In the genomic region with DNA sequence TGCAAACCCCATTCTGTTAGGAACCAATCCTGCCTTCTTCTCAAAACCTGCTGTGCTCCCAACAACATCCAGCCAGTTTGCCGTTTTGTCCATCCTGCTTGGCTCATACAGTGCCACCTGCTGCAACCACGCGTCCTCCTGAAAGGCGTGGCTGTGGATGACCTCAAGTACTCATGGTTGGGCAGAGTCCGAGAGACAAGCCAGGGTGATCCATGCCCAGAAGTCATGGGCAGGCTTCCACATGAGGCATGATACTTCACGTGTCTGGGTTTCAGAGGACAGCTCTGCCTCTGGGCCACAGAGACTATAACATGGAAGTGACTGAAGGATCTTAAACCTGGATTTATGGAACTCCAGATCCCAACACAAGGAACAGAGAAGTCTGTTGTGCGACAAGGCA, we compare ENCODE assay signal across 22 cellular contexts. TPM values are rescaled to one million over a fixed set of nuclear protein-coding genes. Genes with fewer than 3 reads are reported as not detected.
DNase-seq lines count a peak whose midpoint lies in the region; ATAC-seq, FAIRE-seq and TF ChIP-seq lines count a peak whose summit lies in the region.
"Had no signal": no experiment of that assay in that cellular context is flagged by ENCODE, and none has a peak within 500 bp of the region (broad histone marks: within the 10 kb centered on the region; RNA-seq: fewer than 3 reads in every experiment).

No MANE protein-coding gene starts in this region.

- H3K9me3 ChIP-seq in MG63 (no peaks in the 10 kb centered on the region), H1 (ENCODE audit: insufficient read depth in 2 of 2, low read depth in 1 of 2, low read length in 1 of 2) (no peaks in the 10 kb centered on the region), gastrocnemius medialis (no peaks in the 10 kb centered on the region), GM23248 (ENCODE audit: low read depth) (no peaks in the 10 kb centered on the region)
- H3K9me3 ChIP-seq: BLaER1 had no signal

- TF ChIP-seq RAD21 in H1 (IDR thresholded peaks at IDR 0.05 in 1 of 2, conservative IDR thresholded peaks at IDR 0.05 in 1 of 2; ENCODE audit: low read depth in 2 of 2, low read length in 2 of 2), result no peak

- peak; percentile 72 for DNase-seq in MG63
- DNase-seq in H1 (ENCODE audit: low read depth in 1 of 2, low spot score in 2 of 2), result no peak
- DNase-seq in left lobe of liver (ENCODE audit: low spot score), result peak; percentile 96
- peak; percentile 95 to 98 for DNase-seq in gastrocnemius medialis
- DNase-seq in GM23248, result no peak
- no peak for DNase-seq in CD14-positive monocyte (ENCODE audit: low spot score)
- DNase-seq: activated CD4-positive, alpha-beta T cell treated with anti-CD3 and anti-CD28 coated beads for 36 hours; activated naive CD8-positive, alpha-beta T cell treated with anti-CD3 and anti-CD28 coated beads, Interleukin-2, amount 50 U/mL, for 24 hours; dermis blood vessel endothelial cell; hippocampal formation; MM.1S; NCI-H146; NCI-H2171 treated with DMSO at 0.1 percent for 48 hours; NCI-H526 treated with DMSO at 0.1 percent for 48 hours; nephron progenitor cell; stimulated activated CD4-positive, alpha-beta T cell treated with anti-CD3 and anti-CD28 coated beads, Interleukin-4, amount 100 ng/mL, for 4 hours had no signal

- H4K91ac ChIP-seq in H1 (replicated peaks; ENCODE audit: insufficient read length, low read length), result no peak overlapping the region

- H3K79me1 ChIP-seq in H1 (ENCODE audit: low read depth, low read length), result peaks cover 24% of the 10 kb centered on the region

- no peak overlapping the region for H2AK5ac ChIP-seq in H1 (ENCODE audit: low read depth, low read length)

- H3K9me3 Mint-ChIP-seq in CD14-positive monocyte, result no peaks in the 10 kb centered on the region
- H3K9me3 Mint-ChIP-seq: activated naive CD8-positive, alpha-beta T cell treated with anti-CD3 and anti-CD28 coated beads, Interleukin-2, amount 50 U/mL, for 24 hours; memory B cell; nephron progenitor cell had no signal

- H3K27me3 Mint-ChIP-seq in CD14-positive monocyte (ENCODE audit: low read depth in 3 of 3), result peaks cover 0 to 2% (median 0%) of the 10 kb centered on the region in 3 donors
- H3K27me3 Mint-ChIP-seq: activated CD4-positive, alpha-beta T cell treated with anti-CD3 and anti-CD28 coated beads for 36 hours; activated naive CD8-positive, alpha-beta T cell treated with anti-CD3 and anti-CD28 coated beads, Interleukin-2, amount 50 U/mL, for 24 hours; memory B cell had no signal

- H2BK15ac ChIP-seq in H1 (ENCODE audit: low read length), result no peak overlapping the region

- no peaks in the 10 kb centered on the region for H3K9me2 ChIP-seq in GM23248 (ENCODE audit: insufficient read depth)

- no peak for TF ChIP-seq EP300 in H1 (IDR thresholded peaks at IDR 0.05; ENCODE audit: borderline replicate concordance in 1 of 2, low read depth in 2 of 2, low read length in 2 of 2)

- CTCF ChIA-PET in H1 (lab: Charles Lee; ENCODE audit: partially characterized antibody), result interaction anchor here (1.3 to 20.3 kb wide), 2 partner anchors 10 to 47 kb away, joined by 3 to 434 read pairs; no protein-coding TSS in a partner anchor

- peaks cover 64% of the 10 kb centered on the region for H3K36me3 ChIP-seq in MG63
- peaks cover 8 to 63% (median 26%) of the 10 kb centered on the region in 4 experiments; a peak in 6 of 8 replicates for H3K36me3 ChIP-seq in H1 (ENCODE audit: control insufficient read depth in 2 of 4, insufficient read depth in 4 of 4, low read length in 3 of 4)
- H3K36me3 ChIP-seq in gastrocnemius medialis, result peaks cover 0 to 39% of the 10 kb centered on the region in 2 donors
- peaks cover 47% of the 10 kb centered on the region for H3K36me3 ChIP-seq in GM23248 (ENCODE audit: low read depth)

- TF ChIP-seq POLR2A in H1 (IDR thresholded peaks at IDR 0.05; ENCODE audit: control extremely low read depth in 1 of 2, low read depth in 2 of 2, low read length in 2 of 2) (no peak), gastrocnemius medialis (IDR thresholded peaks at IDR 0.05) (peak; percentile 33 to 43)

- H3K27ac ChIP-seq in H1 (ENCODE audit: low read depth, low read length) (no peak overlapping the region), gastrocnemius medialis (peak overlapping the region; percentile 92 to 99 (median 98)), GM23248 (no peak overlapping the region)
- H3K27ac ChIP-seq: BLaER1 had no signal

- no peak overlapping the region for H3K9ac ChIP-seq in H1 (replicated peaks in 1 of 4; ENCODE audit: extremely low read depth in 1 of 4, low read depth in 3 of 4, low read length in 3 of 4)
- H3K9ac ChIP-seq in GM23248, result no peak overlapping the region
- H3K9ac ChIP-seq: BLaER1 had no signal

- no peak overlapping the region for H4K8ac ChIP-seq in H1 (ENCODE audit: extremely low read depth, insufficient read depth, low read length)

- H2BK12ac ChIP-seq in H1 (ENCODE audit: low read depth, low read length), result no peak overlapping the region

- H2BK20ac ChIP-seq in H1 (ENCODE audit: low read length), result no peak overlapping the region

- no peak overlapping the region for H3K18ac ChIP-seq in H1 (ENCODE audit: extremely low read depth, low read length)

- H3K23me2 ChIP-seq in H1 (ENCODE audit: low read depth, low read length), result no peaks in the 10 kb centered on the region

- H3K14ac ChIP-seq in H1 (ENCODE audit: insufficient read length), result no peak overlapping the region

- 0 out of 2 replicates have a peak overlapping the region, but pooled peaks have one; percentile 2 for H2BK5ac ChIP-seq in H1 (ENCODE audit: low read depth, low read length)

- no peaks in the 10 kb centered on the region for H3K27me3 ChIP-seq in MG63
- no peaks in the 10 kb centered on the region for H3K27me3 ChIP-seq in H1 (replicated peaks in 1 of 4; ENCODE audit: control insufficient read depth in 3 of 4, extremely low read depth in 1 of 4, insufficient read depth in 3 of 4, low read length in 3 of 4)
- H3K27me3 ChIP-seq in gastrocnemius medialis, result no peaks in the 10 kb centered on the region
- no peaks in the 10 kb centered on the region for H3K27me3 ChIP-seq in GM23248 (replicated peaks; ENCODE audit: insufficient read depth)
- H3K27me3 ChIP-seq: BLaER1 had no signal

- H3K56ac ChIP-seq in H1 (replicated peaks; ENCODE audit: insufficient read length, low read depth, low read length), result no peak overlapping the region

- H4K20me1 ChIP-seq in H1 (replicated peaks in 1 of 2; ENCODE audit: control insufficient read depth in 1 of 2, insufficient read depth in 2 of 2, low read length in 2 of 2) (peaks cover 23 to 49% of the 10 kb centered on the region in 2 experiments), GM23248 (ENCODE audit: insufficient read depth) (peaks cover 45% of the 10 kb centered on the region; the same call in 1 of the 2 replicates)

- H3K27ac Mint-ChIP-seq in CD14-positive monocyte, result peak overlapping the region in 3 of 7 donors; percentile 26 to 66 (median 65)
- H3K27ac Mint-ChIP-seq: activated CD4-positive, alpha-beta T cell treated with anti-CD3 and anti-CD28 coated beads for 36 hours; activated naive CD8-positive, alpha-beta T cell treated with anti-CD3 and anti-CD28 coated beads, Interleukin-2, amount 50 U/mL, for 24 hours; memory B cell had no signal

- peaks cover 19% of the 10 kb centered on the region for H3K4me1 Mint-ChIP-seq in CD14-positive monocyte

- H3F3A ChIP-seq in GM23248 (ENCODE audit: insufficient read depth), result peaks cover 16% of the 10 kb centered on the region; the same call in 1 of the 2 replicates

- H4K5ac ChIP-seq in H1 (ENCODE audit: insufficient read length, low read depth, low read length), result no peak overlapping the region

- ATAC-seq in left lobe of liver (peak; percentile 52), gastrocnemius medialis (peak; percentile 70 to 81), HG02973 (IDR thresholded peaks at IDR 0.05; ENCODE audit: unreplicated experiment) (no peak), GM21423 (IDR thresholded peaks at IDR 0.05; ENCODE audit: unreplicated experiment) (no peak)
- ATAC-seq: activated CD4-positive, alpha-beta T cell treated with anti-CD3 and anti-CD28 coated beads for 36 hours; activated naive CD8-positive, alpha-beta T cell treated with anti-CD3 and anti-CD28 coated beads, Interleukin-2, amount 50 U/mL, for 24 hours had no signal

- H3K4me3 ChIP-seq in MG63, result no peak overlapping the region
- H3K4me3 ChIP-seq in H1 (ENCODE audit: extremely low read depth in 1 of 4, insufficient read depth in 2 of 4, low read depth in 3 of 4, low read length in 4 of 4), result no peak overlapping the region
- H3K4me3 ChIP-seq in gastrocnemius medialis, result peak overlapping the region in 1 of 4 donors; percentile 15
- H3K4me3 ChIP-seq in GM23248, result no peak overlapping the region
- H3K4me3 ChIP-seq: BLaER1 had no signal

- intact Hi-C loops in gastrocnemius medialis (cut with DNase I; ENCODE audit: low total_unique reads) (loop anchor here (2.0 to 10.0 kb wide), 4 partner anchors 51 to 649 kb away; a partner anchor contains a TSS), CD14-positive monocyte (cut with micrococcal nuclease) (no loop called here)

- H3K4me1 ChIP-seq in H1 (replicated peaks in 1 of 4; ENCODE audit: control insufficient read depth in 3 of 4, insufficient read depth in 4 of 4, low read length in 3 of 4) (peaks cover 0 to 3% (median 0%) of the 10 kb centered on the region in 4 experiments; a peak in 1 of 7 replicates), gastrocnemius medialis (peaks cover 48 to 54% of the 10 kb centered on the region in 2 donors), GM23248 (ENCODE audit: insufficient read depth) (peaks cover 12% of the 10 kb centered on the region; the same call in 1 of the 2 replicates)

- no peak overlapping the region for H3K4me2 ChIP-seq in H1 (ENCODE audit: insufficient read depth in 1 of 2, low read depth in 2 of 2, low read length in 2 of 2)
- H3K4me2 ChIP-seq in GM23248 (ENCODE audit: unreplicated experiment), result no peak overlapping the region
- H3K4me2 ChIP-seq: BLaER1 had no signal

- H3K36me3 Mint-ChIP-seq in CD14-positive monocyte, result peaks cover 70 to 93% of the 10 kb centered on the region in 2 donors

- H3K79me2 ChIP-seq in H1 (ENCODE audit: control insufficient read depth in 1 of 2, insufficient read depth in 2 of 2, low read length in 2 of 2), result peaks cover 0 to 49% of the 10 kb centered on the region in 2 experiments; a peak in 2 of 4 replicates
- peaks cover 92% of the 10 kb centered on the region for H3K79me2 ChIP-seq in GM23248 (ENCODE audit: insufficient read depth)

- in situ Hi-C loops in gastrocnemius medialis (cut with MboI; ENCODE audit: low sequenced_read_pairs in 4 of 4), result loop anchor here in 2 of 4 donors (5.0 kb wide), 1 partner anchor 51 kb away; no protein-coding TSS in a partner anchor
- in situ Hi-C loops in GM23248 (cut with MboI), result no loop called here

- POLR2A ChIA-PET in H1 (lab: Charles Lee; ENCODE audit: partially characterized antibody), result interaction anchor here (1.9 kb wide), 1 partner anchor 9 kb away, joined by 4 read pairs; no protein-coding TSS in a partner anchor

- WGBS in H1 (ENCODE audit: extremely low coverage in 1 of 2, insufficient coverage in 1 of 2, insufficient read length in 1 of 2, insufficient replicate concordance in 2 of 2, low coverage in 1 of 2, low lambda C conversion rate in 2 of 2, missing lambda C conversion rate in 1 of 2), 2 experiments, result 95% methylated on average over 7 of the region's 7 CpGs; no CpG with 5 or more reads in 1 of the 2 experiments
- 78 to 79% methylated on average over 7 of the region's 7 CpGs for WGBS in GM23248 (ENCODE audit: low coverage in 1 of 2, low lambda C conversion rate in 2 of 2, missing lambda C conversion rate in 2 of 2), 2 experiments

- no peak for FAIRE-seq in H1 (lab: Jason Lieb, UNC)
- FAIRE-seq: endothelial cell of umbilical vein, islet of Langerhans had no signal

- TF ChIP-seq CTCF in H1 (IDR thresholded peaks at IDR 0.05; ENCODE audit: control extremely low read depth in 1 of 3, insufficient read depth in 1 of 3, low read depth in 1 of 3, low read length in 3 of 3) (no peak), gastrocnemius medialis (IDR thresholded peaks at IDR 0.05 in 4 of 5, conservative IDR thresholded peaks at IDR 0.05 in 1 of 5) (no peak), CD14-positive monocyte (IDR thresholded peaks at IDR 0.05) (no peak)

- no peak overlapping the region for H3K23ac ChIP-seq in H1 (ENCODE audit: insufficient read length)

- H2BK120ac ChIP-seq in H1 (replicated peaks; ENCODE audit: low read depth, low read length), result no peak overlapping the region

- H2AFZ ChIP-seq in H1 (ENCODE audit: low read length) (no peak overlapping the region), GM23248 (no peak overlapping the region)

- H3K4ac ChIP-seq in H1 (replicated peaks; ENCODE audit: insufficient read length, low read depth, low read length), result no peak overlapping the region

- no peak overlapping the region for H3K4me3 Mint-ChIP-seq in CD14-positive monocyte
- H3K4me3 Mint-ChIP-seq: activated CD4-positive, alpha-beta T cell treated with anti-CD3 and anti-CD28 coated beads for 36 hours; activated naive CD8-positive, alpha-beta T cell treated with anti-CD3 and anti-CD28 coated beads, Interleukin-2, amount 50 U/mL, for 24 hours; memory B cell; nephron progenitor cell had no signal

RNA-seq across cellular contexts. Expression of a gene that starts 15.5 kb away (rescaled TPM):
- total RNA-seq in MG63 (2014; rRNA removed; shearing (Covaris generic); ENCODE audit: low replicate concordance), result 48.5 and 57.2 TPM in 2 replicates
- total RNA-seq in H1 (2021; fragmentation: NEBNext Ultra II Directional; extraction: Animal tissue kit (Norgen Biotek cat#: 25700)), result 89.4 and 100 TPM in 2 replicates
- polyA plus RNA-seq in H1 (2011; rRNA removed), result 44.1 and 52.2 TPM in 2 replicates
- polyA plus RNA-seq in H1 (2011; cell fraction: cytosol; rRNA removed), result 80.1 TPM
- polyA plus RNA-seq in H1 (2011; cell fraction: nucleus; rRNA removed), result 153 TPM
- polyA plus RNA-seq in H1 (2012, experiment 1 of 2), result 66.9 to 85.6 TPM (median 81.2 TPM) in 4 replicates
- 40.9 TPM for polyA plus RNA-seq in H1 (2012, experiment 2 of 2)
- polyA plus RNA-seq in H1 (2013, experiment 1 of 2), result 50.9 TPM
- 47.6 TPM for polyA plus RNA-seq in H1 (2013, experiment 2 of 2)
- 61.8 and 68.1 TPM in 2 replicates for polyA minus RNA-seq in H1 (2011; rRNA and poly(A)+ RNA removed)
- 33.2 TPM for polyA minus RNA-seq in H1 (2011; cell fraction: cytosol; rRNA and poly(A)+ RNA removed)
- 83.4 TPM for polyA minus RNA-seq in H1 (2011; cell fraction: nucleus; rRNA and poly(A)+ RNA removed)
- total RNA-seq in left lobe of liver, result 21.0 TPM
- 10 to 100 TPM; 31.5 to 46.5 (median 34.7) TPM for total RNA-seq in gastrocnemius medialis
- 111 and 125 TPM in 2 replicates for total RNA-seq in GM23248 (2014; rRNA removed; shearing (Covaris generic))
- polyA plus RNA-seq in GM23248 (2016; fragmentation: Nextera tagmentation; extraction: Ambion mirVana), result 115 and 120 TPM in 2 replicates
- 10 to 100 TPM; 30.9 to 35.7 TPM for polyA plus RNA-seq in CD14-positive monocyte

RNA-seq across cellular contexts. Expression of a gene that starts 49.6 kb away (rescaled TPM):
- 98.0 and 116 TPM in 2 replicates for total RNA-seq in MG63 (2014; rRNA removed; shearing (Covaris generic); ENCODE audit: low replicate concordance)
- 190 and 194 TPM in 2 replicates for total RNA-seq in H1 (2021; fragmentation: NEBNext Ultra II Directional; extraction: Animal tissue kit (Norgen Biotek cat#: 25700))
- polyA plus RNA-seq in H1 (2011; rRNA removed) (75.8 and 81.4 TPM in 2 replicates), GM23248 (2016; fragmentation: Nextera tagmentation; extraction: Ambion mirVana) (121 and 122 TPM in 2 replicates), CD14-positive monocyte (10 to 100 TPM; 42.1 to 44.9 TPM)
- 105 TPM for polyA plus RNA-seq in H1 (2011; cell fraction: cytosol; rRNA removed)
- 118 TPM for polyA plus RNA-seq in H1 (2011; cell fraction: nucleus; rRNA removed)
- 128 to 175 TPM (median 137 TPM) in 4 replicates for polyA plus RNA-seq in H1 (2012, experiment 1 of 2)
- polyA plus RNA-seq in H1 (2012, experiment 2 of 2), result 37.8 TPM
- polyA plus RNA-seq in H1 (2013, experiment 1 of 2), result 102 TPM
- 96.1 TPM for polyA plus RNA-seq in H1 (2013, experiment 2 of 2)
- polyA minus RNA-seq in H1 (2011; rRNA and poly(A)+ RNA removed), result 80.9 and 95.4 TPM in 2 replicates
- polyA minus RNA-seq in H1 (2011; cell fraction: cytosol; rRNA and poly(A)+ RNA removed), result 46.7 TPM
- 103 TPM for polyA minus RNA-seq in H1 (2011; cell fraction: nucleus; rRNA and poly(A)+ RNA removed)
- total RNA-seq in left lobe of liver (42.2 TPM), gastrocnemius medialis (100 to 1,000 TPM in 3 of 4 donors, 10 to 100 TPM in 1; 86.4 to 123 (median 111) TPM)
- total RNA-seq in GM23248 (2014; rRNA removed; shearing (Covaris generic)), result 57.4 and 68.8 TPM in 2 replicates

Comparison
In these comparisons a context has a peak if more than half of its experiments do, and no peak if none do; other contexts are left out.
1. DNase-seq: peak in MG63 (single experiment), left lobe of liver (single experiment) and gastrocnemius medialis (2 of 2); none in H1 (0 of 2), GM23248 (single experiment) and CD14-positive monocyte (single experiment).
2. H3K27ac ChIP-seq: peak in gastrocnemius medialis (4 of 4); none in H1 (single experiment) and GM23248 (single experiment).
3. POLR2A ChIP-seq: peak in gastrocnemius medialis (2 of 2); none in H1 (0 of 2).
4. ATAC-seq: peak in left lobe of liver (single experiment) and gastrocnemius medialis (2 of 2); none in HG02973 (single experiment) and GM21423 (single experiment).